Comparison of ENCODE assay signal across 1 cellular context in the genomic region with DNA sequence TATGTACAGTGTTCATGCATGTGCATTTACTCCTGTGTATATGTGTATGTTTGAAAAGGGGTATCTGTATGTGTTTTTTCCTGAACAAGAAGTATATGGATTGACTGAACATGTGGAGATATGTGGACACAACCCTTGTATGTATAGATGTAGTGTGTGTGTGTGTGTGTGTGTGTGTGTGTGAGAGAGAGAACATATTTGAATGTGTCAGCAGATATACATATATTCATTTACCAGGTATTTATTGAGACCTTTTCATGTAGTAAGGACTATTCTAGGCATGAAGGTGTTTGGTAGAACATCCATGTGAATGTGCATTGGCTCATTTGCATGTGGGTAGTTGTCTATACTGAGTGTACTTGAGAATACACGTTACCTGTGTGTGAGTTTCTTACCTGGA.
TF ChIP-seq lines count a peak whose summit lies in the region.

No MANE protein-coding gene starts in this region.

TF ChIP-seq in WTC11, 78 proteins besides CTCF, POLR2A, EP300 and RAD21 (continued from another document):
- TF ChIP-seq, protein P1, sequence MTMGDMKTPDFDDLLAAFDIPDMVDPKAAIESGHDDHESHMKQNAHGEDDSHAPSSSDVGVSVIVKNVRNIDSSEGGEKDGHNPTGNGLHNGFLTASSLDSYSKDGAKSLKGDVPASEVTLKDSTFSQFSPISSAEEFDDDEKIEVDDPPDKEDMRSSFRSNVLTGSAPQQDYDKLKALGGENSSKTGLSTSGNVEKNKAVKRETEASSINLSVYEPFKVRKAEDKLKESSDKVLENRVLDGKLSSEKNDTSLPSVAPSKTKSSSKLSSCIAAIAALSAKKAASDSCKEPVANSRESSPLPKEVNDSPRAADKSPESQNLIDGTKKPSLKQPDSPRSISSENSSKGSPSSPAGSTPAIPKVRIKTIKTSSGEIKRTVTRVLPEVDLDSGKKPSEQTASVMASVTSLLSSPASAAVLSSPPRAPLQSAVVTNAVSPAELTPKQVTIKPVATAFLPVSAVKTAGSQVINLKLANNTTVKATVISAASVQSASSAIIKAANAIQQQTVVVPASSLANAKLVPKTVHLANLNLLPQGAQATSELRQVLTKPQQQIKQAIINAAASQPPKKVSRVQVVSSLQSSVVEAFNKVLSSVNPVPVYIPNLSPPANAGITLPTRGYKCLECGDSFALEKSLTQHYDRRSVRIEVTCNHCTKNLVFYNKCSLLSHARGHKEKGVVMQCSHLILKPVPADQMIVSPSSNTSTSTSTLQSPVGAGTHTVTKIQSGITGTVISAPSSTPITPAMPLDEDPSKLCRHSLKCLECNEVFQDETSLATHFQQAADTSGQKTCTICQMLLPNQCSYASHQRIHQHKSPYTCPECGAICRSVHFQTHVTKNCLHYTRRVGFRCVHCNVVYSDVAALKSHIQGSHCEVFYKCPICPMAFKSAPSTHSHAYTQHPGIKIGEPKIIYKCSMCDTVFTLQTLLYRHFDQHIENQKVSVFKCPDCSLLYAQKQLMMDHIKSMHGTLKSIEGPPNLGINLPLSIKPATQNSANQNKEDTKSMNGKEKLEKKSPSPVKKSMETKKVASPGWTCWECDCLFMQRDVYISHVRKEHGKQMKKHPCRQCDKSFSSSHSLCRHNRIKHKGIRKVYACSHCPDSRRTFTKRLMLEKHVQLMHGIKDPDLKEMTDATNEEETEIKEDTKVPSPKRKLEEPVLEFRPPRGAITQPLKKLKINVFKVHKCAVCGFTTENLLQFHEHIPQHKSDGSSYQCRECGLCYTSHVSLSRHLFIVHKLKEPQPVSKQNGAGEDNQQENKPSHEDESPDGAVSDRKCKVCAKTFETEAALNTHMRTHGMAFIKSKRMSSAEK (CRISPR knock-in tag; IDR thresholded peaks at IDR 0.05; ENCODE audit: borderline replicate concordance): no peak
- no peak for TF ChIP-seq RORB (CRISPR knock-in tag; IDR thresholded peaks at IDR 0.05)
- TF ChIP-seq, protein P2, sequence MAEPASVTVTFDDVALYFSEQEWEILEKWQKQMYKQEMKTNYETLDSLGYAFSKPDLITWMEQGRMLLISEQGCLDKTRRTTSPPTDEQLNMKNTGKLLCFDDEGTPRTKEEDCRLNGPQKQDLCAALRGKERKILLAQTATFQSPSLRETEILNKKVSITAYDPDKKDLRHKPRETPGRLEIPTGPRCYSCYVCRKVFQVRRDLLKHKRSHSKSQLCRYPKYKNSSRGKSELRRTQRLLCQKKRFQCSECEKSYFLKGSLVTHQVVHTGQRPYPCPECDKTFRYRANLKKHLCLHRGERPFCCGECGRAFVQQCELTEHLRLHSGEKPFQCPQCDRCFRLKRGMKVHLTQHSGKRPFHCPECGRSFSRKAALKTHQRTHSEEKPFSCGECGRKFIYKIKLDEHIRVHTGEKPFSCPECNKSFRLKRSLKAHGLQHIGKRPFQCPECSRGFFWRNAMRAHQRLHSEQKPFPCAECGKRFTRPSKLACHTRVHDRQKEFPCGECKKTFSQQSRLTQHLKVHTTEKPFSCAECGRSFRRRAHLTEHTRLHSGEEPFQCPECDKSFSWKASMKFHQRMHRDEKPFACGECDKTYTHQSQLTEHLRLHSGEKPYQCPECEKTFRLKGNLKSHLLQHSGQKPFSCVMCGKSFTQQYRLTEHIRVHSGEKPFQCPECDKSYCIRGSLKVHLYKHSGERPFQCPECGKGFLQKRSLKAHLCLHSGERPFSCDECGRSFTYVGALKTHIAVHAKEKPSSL (CRISPR knock-in tag; conservative IDR thresholded peaks at IDR 0.05): no peak
- TF ChIP-seq SP1 (CRISPR knock-in tag; conservative IDR thresholded peaks at IDR 0.05): no peak
- TF ChIP-seq ZNF317 (CRISPR knock-in tag; IDR thresholded peaks at IDR 0.05; ENCODE audit: borderline replicate concordance, low read depth): no peak
- TF ChIP-seq, protein P3, sequence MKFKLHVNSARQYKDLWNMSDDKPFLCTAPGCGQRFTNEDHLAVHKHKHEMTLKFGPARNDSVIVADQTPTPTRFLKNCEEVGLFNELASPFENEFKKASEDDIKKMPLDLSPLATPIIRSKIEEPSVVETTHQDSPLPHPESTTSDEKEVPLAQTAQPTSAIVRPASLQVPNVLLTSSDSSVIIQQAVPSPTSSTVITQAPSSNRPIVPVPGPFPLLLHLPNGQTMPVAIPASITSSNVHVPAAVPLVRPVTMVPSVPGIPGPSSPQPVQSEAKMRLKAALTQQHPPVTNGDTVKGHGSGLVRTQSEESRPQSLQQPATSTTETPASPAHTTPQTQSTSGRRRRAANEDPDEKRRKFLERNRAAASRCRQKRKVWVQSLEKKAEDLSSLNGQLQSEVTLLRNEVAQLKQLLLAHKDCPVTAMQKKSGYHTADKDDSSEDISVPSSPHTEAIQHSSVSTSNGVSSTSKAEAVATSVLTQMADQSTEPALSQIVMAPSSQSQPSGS (CRISPR knock-in tag; IDR thresholded peaks at IDR 0.05; ENCODE audit: borderline replicate concordance, low read depth): no peak
- TF ChIP-seq NFATC4 (CRISPR knock-in tag; IDR thresholded peaks at IDR 0.05): no peak
- no peak for TF ChIP-seq NFYB (CRISPR knock-in tag; conservative IDR thresholded peaks at IDR 0.05; ENCODE audit: low read depth)
- TF ChIP-seq CBFB (CRISPR knock-in tag; IDR thresholded peaks at IDR 0.05; ENCODE audit: low read depth): no peak
- no peak for TF ChIP-seq ZNF219 (CRISPR knock-in tag; IDR thresholded peaks at IDR 0.05; ENCODE audit: borderline replicate concordance)
- TF ChIP-seq ZNF232 (CRISPR knock-in tag; IDR thresholded peaks at IDR 0.05): no peak
- TF ChIP-seq, protein P4, sequence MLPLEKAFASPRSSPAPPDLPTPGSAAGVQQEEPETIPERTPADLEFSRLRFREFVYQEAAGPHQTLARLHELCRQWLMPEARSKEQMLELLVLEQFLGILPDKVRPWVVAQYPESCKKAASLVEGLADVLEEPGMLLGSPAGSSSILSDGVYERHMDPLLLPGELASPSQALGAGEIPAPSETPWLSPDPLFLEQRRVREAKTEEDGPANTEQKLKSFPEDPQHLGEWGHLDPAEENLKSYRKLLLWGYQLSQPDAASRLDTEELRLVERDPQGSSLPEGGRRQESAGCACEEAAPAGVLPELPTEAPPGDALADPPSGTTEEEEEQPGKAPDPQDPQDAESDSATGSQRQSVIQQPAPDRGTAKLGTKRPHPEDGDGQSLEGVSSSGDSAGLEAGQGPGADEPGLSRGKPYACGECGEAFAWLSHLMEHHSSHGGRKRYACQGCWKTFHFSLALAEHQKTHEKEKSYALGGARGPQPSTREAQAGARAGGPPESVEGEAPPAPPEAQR (CRISPR knock-in tag; IDR thresholded peaks at IDR 0.05): no peak
- TF ChIP-seq JUN (CRISPR knock-in tag; IDR thresholded peaks at IDR 0.05): no peak
- no peak for TF ChIP-seq MYBL2 (CRISPR knock-in tag; IDR thresholded peaks at IDR 0.05)
- TF ChIP-seq, protein P5, sequence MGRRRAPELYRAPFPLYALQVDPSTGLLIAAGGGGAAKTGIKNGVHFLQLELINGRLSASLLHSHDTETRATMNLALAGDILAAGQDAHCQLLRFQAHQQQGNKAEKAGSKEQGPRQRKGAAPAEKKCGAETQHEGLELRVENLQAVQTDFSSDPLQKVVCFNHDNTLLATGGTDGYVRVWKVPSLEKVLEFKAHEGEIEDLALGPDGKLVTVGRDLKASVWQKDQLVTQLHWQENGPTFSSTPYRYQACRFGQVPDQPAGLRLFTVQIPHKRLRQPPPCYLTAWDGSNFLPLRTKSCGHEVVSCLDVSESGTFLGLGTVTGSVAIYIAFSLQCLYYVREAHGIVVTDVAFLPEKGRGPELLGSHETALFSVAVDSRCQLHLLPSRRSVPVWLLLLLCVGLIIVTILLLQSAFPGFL (CRISPR knock-in tag; IDR thresholded peaks at IDR 0.05; ENCODE audit: borderline replicate concordance): no peak
